ENCODE assay signal across 10 cellular contexts in genomic region chr17:44223574-44224046, GRCh38. TPM values are rescaled to one million over a fixed set of nuclear protein-coding genes. Genes with fewer than 3 reads are reported as not detected.
DNase-seq lines count a peak whose midpoint lies in the region; ATAC-seq and TF ChIP-seq lines count a peak whose summit lies in the region.
"Had no signal": no experiment of that assay in that cellular context is flagged by ENCODE, and none has a peak within 500 bp of the region (broad histone marks: within the 10 kb centered on the region; RNA-seq: fewer than 3 reads in every experiment).

No MANE protein-coding gene starts in this region.

- ATAC-seq in sciatic nerve = no peak
- no peak for ATAC-seq in HG03457 (IDR thresholded peaks at IDR 0.05; ENCODE audit: unreplicated experiment)
- ATAC-seq in HG02798 (IDR thresholded peaks at IDR 0.05; ENCODE audit: poor library complexity, unreplicated experiment) = no peak
- no peak for ATAC-seq in GM18868 (IDR thresholded peaks at IDR 0.05; ENCODE audit: unreplicated experiment)
- ATAC-seq: activated CD8-positive, alpha-beta T cell treated with anti-CD3 and anti-CD28 coated beads, Interleukin-2, amount 10 ng/mL, durations not matched to agents 7 days and 5 days had no signal

- H3K27ac ChIP-seq in fibroblast of lung (ENCODE audit: insufficient read depth, low read length) = no peak overlapping the region

- peaks cover 12% of the 10 kb centered on the region for H3K4me1 ChIP-seq in fibroblast of lung (ENCODE audit: control insufficient read depth, extremely low read depth, insufficient read depth, low read length)

- H3K9ac ChIP-seq in fibroblast of lung (ENCODE audit: insufficient read depth, low read length) = no peak overlapping the region

- H3K4me2 ChIP-seq in fibroblast of lung (ENCODE audit: extremely low read depth, insufficient read depth, low read length) = peak overlapping the region; percentile 6

- no peaks in the 10 kb centered on the region for H4K20me1 ChIP-seq in fibroblast of lung (ENCODE audit: control insufficient read depth, extremely low read depth, insufficient read depth, low read length)

- H3K79me2 ChIP-seq in fibroblast of lung (ENCODE audit: control insufficient read depth, insufficient read depth, low read length) = peaks cover 11% of the 10 kb centered on the region

- H3K4me3 ChIP-seq in fibroblast of lung (replicated peaks in 1 of 4; ENCODE audit: control extremely low read depth in 1 of 4, insufficient read depth in 1 of 4, low read depth in 3 of 4, low read length in 4 of 4) = no peak overlapping the region

- no peak overlapping the region for H2AFZ ChIP-seq in fibroblast of lung (ENCODE audit: low read length)

- in situ Hi-C loops in SK-MEL-5 (cut with HindIII; ENCODE audit: low pct_unique_long_range_greater_than_20kb, low sequenced_read_pairs) = no loop called here

- H3K9me3 ChIP-seq in fibroblast of lung (ENCODE audit: control insufficient read depth, insufficient read depth, low read depth, low read length) = no peaks in the 10 kb centered on the region

- TF ChIP-seq CTCF in fibroblast of lung (conservative IDR thresholded peaks at IDR 0.05 in 1 of 2, IDR thresholded peaks at IDR 0.05 in 1 of 2; ENCODE audit: low read depth in 1 of 2, low read length in 2 of 2) = no peak

- no peaks in the 10 kb centered on the region for H3K36me3 ChIP-seq in fibroblast of lung (ENCODE audit: control insufficient read depth, insufficient read depth, low read length)

- DNase-seq in Daoy (ENCODE audit: low read depth) (peak; percentile 27), SK-MEL-5 (ENCODE audit: low read depth, low spot score) (peak; percentile 42), fibroblast of lung (ENCODE audit: low read depth in 2 of 2) (peak; percentile 66 to 89), sciatic nerve (ENCODE audit: low spot score) (peak; percentile 75), islet precursor cell (no peak)
- DNase-seq: activated CD8-positive, alpha-beta T cell treated with anti-CD3 and anti-CD28 coated beads, Interleukin-2, amount 10 ng/mL, durations not matched to agents 7 days and 5 days; effector memory CD4-positive, alpha-beta T cell had no signal

- intact Hi-C loops in sciatic nerve (cut with DNase I) = no loop called here

- H3K27me3 ChIP-seq in fibroblast of lung (ENCODE audit: control insufficient read depth, insufficient read depth, low read length) = no peaks in the 10 kb centered on the region

RNA-seq across cellular contexts. Expression of gene UBTF, which starts 4.1 kb away (rescaled TPM):
- total RNA-seq in Daoy (2014; rRNA removed; shearing (Covaris generic)) = 57.9 and 74.4 TPM in 2 replicates
- 52.9 and 59.1 TPM in 2 replicates for total RNA-seq in SK-MEL-5 (2014; rRNA removed; shearing (Covaris generic))
- 63.3 and 77.7 TPM in 2 replicates for polyA plus RNA-seq in SK-MEL-5 (2015; cell fraction: cytosol; rRNA removed)
- 86.8 and 88.6 TPM in 2 replicates for polyA plus RNA-seq in SK-MEL-5 (2015; cell fraction: nucleus; rRNA removed)
- total RNA-seq in fibroblast of lung (42.1 and 49.8 TPM in 2 replicates), sciatic nerve (76.6 TPM)
- polyA plus RNA-seq in fibroblast of lung = 25.1 and 34.3 TPM in 2 replicates
- polyA plus RNA-seq in fibroblast of lung (2012) = 47.9 and 55.9 TPM in 2 replicates
- 33.1 and 43.0 TPM in 2 replicates for polyA minus RNA-seq in fibroblast of lung (ENCODE audit: low replicate concordance)

RNA-seq across cellular contexts. Expression of gene ATXN7L3, which starts 23.9 kb away (rescaled TPM):
- total RNA-seq in Daoy (2014; rRNA removed; shearing (Covaris generic)) = 23.6 and 41.2 TPM in 2 replicates
- total RNA-seq in SK-MEL-5 (2014; rRNA removed; shearing (Covaris generic)) = 28.8 and 29.9 TPM in 2 replicates
- 46.8 and 55.0 TPM in 2 replicates for polyA plus RNA-seq in SK-MEL-5 (2015; cell fraction: cytosol; rRNA removed)
- polyA plus RNA-seq in SK-MEL-5 (2015; cell fraction: nucleus; rRNA removed) = 101 and 120 TPM in 2 replicates
- 33.6 and 36.5 TPM in 2 replicates for total RNA-seq in fibroblast of lung
- 31.8 and 34.8 TPM in 2 replicates for polyA plus RNA-seq in fibroblast of lung
- 32.2 and 32.5 TPM in 2 replicates for polyA plus RNA-seq in fibroblast of lung (2012)
- polyA minus RNA-seq in fibroblast of lung (ENCODE audit: low replicate concordance) = 60.1 and 67.0 TPM in 2 replicates
- 59.8 TPM for total RNA-seq in sciatic nerve

RNA-seq across cellular contexts. Expression of gene TMUB2, which starts 36.8 kb away (rescaled TPM):
- 7.0 and 9.2 TPM in 2 replicates for total RNA-seq in Daoy (2014; rRNA removed; shearing (Covaris generic))
- total RNA-seq in SK-MEL-5 (2014; rRNA removed; shearing (Covaris generic)) = 25.7 and 27.0 TPM in 2 replicates
- 33.8 and 36.9 TPM in 2 replicates for polyA plus RNA-seq in SK-MEL-5 (2015; cell fraction: cytosol; rRNA removed)
- 123 and 129 TPM in 2 replicates for polyA plus RNA-seq in SK-MEL-5 (2015; cell fraction: nucleus; rRNA removed)
- total RNA-seq in fibroblast of lung (36.2 and 45.4 TPM in 2 replicates), sciatic nerve (33.0 TPM)
- 33.1 and 37.3 TPM in 2 replicates for polyA plus RNA-seq in fibroblast of lung
- 28.1 and 31.8 TPM in 2 replicates for polyA plus RNA-seq in fibroblast of lung (2012)
- 40.5 and 47.1 TPM in 2 replicates for polyA minus RNA-seq in fibroblast of lung (ENCODE audit: low replicate concordance)

RNA-seq across cellular contexts. Expression of gene SLC4A1, which starts 44.3 kb away (rescaled TPM):
- not detected in 2 replicates for total RNA-seq in Daoy (2014; rRNA removed; shearing (Covaris generic))
- 0.05 TPM in 1 of 2 replicates, not detected in the other for total RNA-seq in SK-MEL-5 (2014; rRNA removed; shearing (Covaris generic))
- not detected in 2 replicates for polyA plus RNA-seq in SK-MEL-5 (2015; cell fraction: cytosol; rRNA removed)
- not detected in 2 replicates for polyA plus RNA-seq in SK-MEL-5 (2015; cell fraction: nucleus; rRNA removed)
- total RNA-seq in fibroblast of lung (not detected in 2 replicates), sciatic nerve (47.6 TPM)
- not detected in 2 replicates for polyA plus RNA-seq in fibroblast of lung
- polyA plus RNA-seq in fibroblast of lung (2012) = not detected in 2 replicates
- polyA minus RNA-seq in fibroblast of lung (ENCODE audit: low replicate concordance) = not detected in 2 replicates
- total RNA-seq: activated CD8-positive, alpha-beta T cell treated with anti-CD3 and anti-CD28 coated beads, Interleukin-2, amount 10 ng/mL, durations not matched to agents 7 days and 5 days had no signal

RNA-seq across cellular contexts. Expression of gene ASB16, which starts 53.1 kb away (rescaled TPM):
- not detected in 2 replicates for total RNA-seq in Daoy (2014; rRNA removed; shearing (Covaris generic))
- not detected in 2 replicates for total RNA-seq in SK-MEL-5 (2014; rRNA removed; shearing (Covaris generic))
- not detected in 2 replicates for polyA plus RNA-seq in SK-MEL-5 (2015; cell fraction: cytosol; rRNA removed)
- polyA plus RNA-seq in SK-MEL-5 (2015; cell fraction: nucleus; rRNA removed) = 0.64 TPM in 1 of 2 replicates, not detected in the other
- total RNA-seq in fibroblast of lung = under 0.01 and 0.17 TPM in 2 replicates
- polyA plus RNA-seq in fibroblast of lung = 0.07 TPM in 1 of 2 replicates, not detected in the other
- polyA plus RNA-seq in fibroblast of lung (2012) = 0.48 and 0.63 TPM in 2 replicates
- polyA minus RNA-seq in fibroblast of lung (ENCODE audit: low replicate concordance) = 1.1 and 1.5 TPM in 2 replicates
- 0.36 TPM for total RNA-seq in sciatic nerve
